In genomic region chr17:71842991-71843390, GRCh38 we compare ENCODE assay signal across 19 cellular contexts.
"Had no signal": no experiment of that assay in that cellular context is flagged by ENCODE, and none has a peak within 500 bp of the region (broad histone marks: within the 10 kb centered on the region; RNA-seq: fewer than 3 reads in every experiment).

No MANE protein-coding gene starts in this region.

- DNase-seq: natural killer cell; occipital lobe; ovary; posterior cingulate gyrus; psoas muscle; right cardiac atrium; right lobe of liver; sigmoid colon; small intestine; stimulated activated CD4-positive, alpha-beta T cell treated with anti-CD3 and anti-CD28 coated beads, Interleukin-15, amount 100 ng/mL, for 24 hours; stimulated activated CD4-positive, alpha-beta T cell treated with anti-CD3 and anti-CD28 coated beads, Interleukin-2, amount 100 ng/mL, for 24 hours; stimulated activated CD4-positive, alpha-beta T cell treated with anti-CD3 and anti-CD28 coated beads, Interleukin-2, amount 100 ng/mL, for 48 hours; stimulated activated CD4-positive, alpha-beta T cell treated with anti-CD3 and anti-CD28 coated beads, Interleukin-4, amount 100 ng/mL, for 24 hours; stimulated activated naive B cell treated with anti-CD40 and anti-IgM and Interleukin-4, amounts not matched to agents 10 μg/mL and 1 μg/mL and 100 μg/mL, for 72 hours; stimulated activated naive CD4-positive, alpha-beta T cell treated with Interleukin-2 at 50 U/mL for 16 hours; stomach; thyroid gland; trophoblast cell; upper lobe of left lung had no signal

- FAIRE-seq: small intestine had no signal
